8 cellular contexts compared by ENCODE assay signal in the genomic region with DNA sequence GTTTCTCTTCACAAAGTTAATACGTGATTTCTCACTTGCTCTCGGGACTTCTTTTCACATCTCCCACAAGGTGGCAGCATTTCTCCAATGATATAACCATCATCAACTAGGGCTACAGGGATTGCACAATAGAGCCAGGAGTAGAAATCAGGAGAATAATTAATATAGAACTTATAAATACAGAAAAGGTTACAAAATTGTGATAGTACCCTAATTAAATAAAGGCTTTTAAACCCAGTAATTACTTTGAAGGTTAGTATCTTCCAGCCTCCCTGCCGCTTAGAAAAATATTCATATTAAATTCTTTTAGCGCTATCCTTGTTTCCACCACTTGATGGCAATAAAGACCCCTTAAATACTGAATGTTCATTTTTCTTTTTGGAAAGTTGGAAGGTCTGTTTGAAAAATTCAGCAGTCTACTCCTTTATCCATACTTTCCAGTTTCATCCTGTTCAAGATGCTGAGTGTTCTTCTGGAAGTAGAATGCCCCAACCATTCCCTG.
DNase-seq lines count a peak whose midpoint lies in the region; ATAC-seq and TF ChIP-seq lines count a peak whose summit lies in the region.

No MANE protein-coding gene starts in this region.

- no peaks in the 10 kb centered on the region for H3K36me3 Mint-ChIP-seq in activated naive CD4-positive, alpha-beta T cell treated with anti-CD3 and anti-CD28 coated beads, Interleukin-2, amount 50 U/mL, for 24 hours

- H3K27me3 Mint-ChIP-seq in activated naive CD4-positive, alpha-beta T cell treated with anti-CD3 and anti-CD28 coated beads, Interleukin-2, amount 50 U/mL, for 24 hours, result no peaks in the 10 kb centered on the region

- peaks cover 4% of the 10 kb centered on the region for H3K4me1 Mint-ChIP-seq in activated naive CD4-positive, alpha-beta T cell treated with anti-CD3 and anti-CD28 coated beads, Interleukin-2, amount 50 U/mL, for 24 hours

- H3K4me3 Mint-ChIP-seq in activated naive CD4-positive, alpha-beta T cell treated with anti-CD3 and anti-CD28 coated beads, Interleukin-2, amount 50 U/mL, for 24 hours, result peak overlapping the region; percentile 31

- peak; percentile 89 for ATAC-seq in GM21619 (IDR thresholded peaks at IDR 0.05; ENCODE audit: unreplicated experiment)

- no peaks in the 10 kb centered on the region for H3K36me3 ChIP-seq in sigmoid colon

- TF ChIP-seq CTCF in sigmoid colon (IDR thresholded peaks at IDR 0.05), result peak; percentile 67 to 84 (median 69)

- DNase-seq in activated gamma-delta T cell treated with Interleukin-2 at 50 U/mL for 16 hours (peak; percentile 37), activated gamma-delta T cell (lab: John Stamatoyannopoulos, UW) (no peak), HT1080 (ENCODE audit: low read depth) (peak; percentile 40), NCI-H748 treated with DMSO at 0.1 percent for 48 hours (lab: John Stamatoyannopoulos, UW) (peak; percentile 51), head of caudate nucleus (peak in 31 of 42 donors; percentile 10 to 87 (median 64)), sigmoid colon (no peak)

- H3K27ac ChIP-seq in sigmoid colon, result no peak overlapping the region

- intact Hi-C loops in head of caudate nucleus (cut with DNase I) (loop anchor here (5.0 to 10.0 kb wide), 2 partner anchors 59 to 861 kb away; no protein-coding TSS in a partner anchor), sigmoid colon (cut with DNase I) (loop anchor here (2.0 to 5.0 kb wide), 2 partner anchors 439 to 861 kb away; no protein-coding TSS in a partner anchor)

- H3K27me3 ChIP-seq in sigmoid colon, result no peaks in the 10 kb centered on the region

- no peaks in the 10 kb centered on the region for H3K9me3 ChIP-seq in sigmoid colon

- H3K4me1 ChIP-seq in sigmoid colon, result peaks cover 0 to 3% (median 1%) of the 10 kb centered on the region in 4 donors

- peak overlapping the region in 2 of 4 donors; percentile 3 to 6 for H3K4me3 ChIP-seq in sigmoid colon

- WGBS in sigmoid colon, 2 donors, result 1 to 10% methylated on average over 4 of the region's 4 CpGs

- no peaks in the 10 kb centered on the region for H3K9me3 Mint-ChIP-seq in activated naive CD4-positive, alpha-beta T cell treated with anti-CD3 and anti-CD28 coated beads, Interleukin-2, amount 50 U/mL, for 24 hours

- H3K27ac Mint-ChIP-seq in activated naive CD4-positive, alpha-beta T cell treated with anti-CD3 and anti-CD28 coated beads, Interleukin-2, amount 50 U/mL, for 24 hours, result no peak overlapping the region

- no peak for TF ChIP-seq EP300 in sigmoid colon (IDR thresholded peaks at IDR 0.05)

- no peak for TF ChIP-seq POLR2A in sigmoid colon (IDR thresholded peaks at IDR 0.05)

Comparison
In these comparisons a context has a peak if more than half of its experiments do, and no peak if none do; other contexts are left out.
1. DNase-seq: peak in activated gamma-delta T cell treated with Interleukin-2 at 50 U/mL for 16 hours (single experiment), HT1080 (single experiment), NCI-H748 treated with DMSO at 0.1 percent for 48 hours (single experiment) and head of caudate nucleus (31 of 42); none in activated gamma-delta T cell (single experiment) and sigmoid colon (single experiment).